Comparison of ENCODE assay signal across 8 cellular contexts in the genomic region with DNA sequence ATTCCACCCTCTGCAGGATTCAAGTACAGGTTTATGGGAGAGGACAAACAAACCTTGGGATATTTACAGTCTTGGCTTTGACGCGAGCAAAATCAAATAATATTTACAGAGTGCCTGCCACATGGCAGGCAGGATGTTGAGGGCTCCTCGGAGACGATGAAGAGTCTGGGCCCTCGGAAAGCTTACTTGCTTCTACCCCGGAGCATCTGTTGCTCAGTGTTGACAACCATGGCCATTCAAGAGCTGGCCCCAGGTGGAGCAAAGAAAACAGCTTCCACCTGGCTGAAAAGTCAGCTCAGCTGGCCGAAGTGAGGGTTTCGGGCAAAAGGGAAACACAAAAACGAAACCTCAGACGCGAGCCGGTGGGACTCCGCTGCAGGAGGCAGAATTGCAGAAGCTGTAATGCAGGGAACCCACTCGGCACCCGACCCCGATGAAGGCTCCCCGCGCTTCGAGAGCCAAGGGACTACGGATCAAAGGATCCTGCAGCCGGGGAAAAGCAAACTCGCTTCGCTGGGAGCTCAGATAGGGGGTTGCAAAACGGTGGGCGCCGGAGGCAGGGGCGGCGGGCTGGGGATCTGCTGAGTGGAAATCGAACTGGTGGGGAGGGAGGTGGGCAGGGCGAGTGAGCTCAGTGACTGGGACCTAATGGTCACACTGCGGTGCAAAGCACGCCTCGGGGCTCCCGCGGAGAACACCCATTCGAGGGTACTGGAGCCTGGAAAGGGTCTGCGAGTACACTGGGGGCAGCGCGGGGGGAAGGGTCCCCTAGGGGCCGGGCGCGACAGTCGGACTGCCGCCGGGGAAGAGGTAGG. TPM values are rescaled to one million over a fixed set of nuclear protein-coding genes. Genes with fewer than 3 reads are reported as not detected.
DNase-seq lines count a peak whose midpoint lies in the region; ATAC-seq and TF ChIP-seq lines count a peak whose summit lies in the region.

No MANE protein-coding gene starts in this region.

- WGBS in heart right ventricle, 2 donors, result 1 to 2% methylated on average over 45 of the region's 45 CpGs
- no CpG with 5 or more reads among the region's 45 CpGs for WGBS in trophoblast cell (ENCODE audit: extremely low coverage, insufficient coverage, insufficient read length)

- peaks cover 33% of the 10 kb centered on the region for H3K36me3 Mint-ChIP-seq in activated naive CD4-positive, alpha-beta T cell treated with anti-CD3 and anti-CD28 coated beads, Interleukin-2, amount 10 ng/mL, durations not matched to agents 7 days and 5 days

- H3K27ac ChIP-seq in heart right ventricle, result peak overlapping the region; percentile 28 to 97 (median 92)
- no peak overlapping the region for H3K27ac ChIP-seq in trophoblast cell (ENCODE audit: low read depth, low read length)

- no peak overlapping the region for H4K12ac ChIP-seq in trophoblast cell (ENCODE audit: low read depth, low read length)

- no peaks in the 10 kb centered on the region for H3K36me3 ChIP-seq in heart right ventricle
- H3K36me3 ChIP-seq in trophoblast cell (ENCODE audit: control insufficient read depth in 1 of 2, insufficient read depth in 2 of 2, low read length in 2 of 2), result no peaks in the 10 kb centered on the region

- H4K91ac ChIP-seq in trophoblast cell (ENCODE audit: low read depth, low read length), result no peak overlapping the region

- H3K4me3 Mint-ChIP-seq in activated naive CD4-positive, alpha-beta T cell treated with anti-CD3 and anti-CD28 coated beads, Interleukin-2, amount 10 ng/mL, durations not matched to agents 7 days and 5 days, result peak overlapping the region; percentile 91

- H3K18ac ChIP-seq in trophoblast cell (ENCODE audit: low read length), result no peak overlapping the region

- ATAC-seq in HG03045 (IDR thresholded peaks at IDR 0.05; ENCODE audit: unreplicated experiment) (peak; percentile 19), heart right ventricle (peak; percentile 8 to 34 (median 17))

- H3K79me1 ChIP-seq in trophoblast cell (ENCODE audit: low read length), result peaks cover 5% of the 10 kb centered on the region

- no peak overlapping the region for H2BK12ac ChIP-seq in trophoblast cell (ENCODE audit: low read length)

- H2AFZ ChIP-seq in trophoblast cell (ENCODE audit: insufficient read depth, low read length, poor library complexity), result peak overlapping the region; percentile 82

- peaks cover 2% of the 10 kb centered on the region for H3K79me2 ChIP-seq in trophoblast cell (ENCODE audit: control insufficient read depth, insufficient read depth, low read length, poor library complexity)

- H3K14ac ChIP-seq in trophoblast cell (ENCODE audit: low read length), result no peak overlapping the region

- peak; percentile 62 for DNase-seq in NK-92 treated with Interleukin-12 subunit alpha and Interleukin-12 subunit beta, amount 100 ng/mL, for 24 hours (lab: John Stamatoyannopoulos, UW)
- DNase-seq in NK-92 (lab: John Stamatoyannopoulos, UW; ENCODE audit: unreplicated experiment) (no peak), OCI-M1 (lab: John Stamatoyannopoulos, UW) (peak; percentile 68), heart right ventricle (peak; percentile 39 to 42), trophoblast cell (peak in 1 of 2 donors; percentile 18), GOT3 (lab: John Stamatoyannopoulos, UW) (no peak)
- peak; percentile 67 for DNase-seq in activated naive CD4-positive, alpha-beta T cell treated with anti-CD3 and anti-CD28 coated beads, Interleukin-2, amount 10 ng/mL, durations not matched to agents 7 days and 5 days

- H3K4me2 ChIP-seq in trophoblast cell (ENCODE audit: low read length), result peak overlapping the region; percentile 88

- H3K27me3 ChIP-seq in heart right ventricle (no peaks in the 10 kb centered on the region), trophoblast cell (ENCODE audit: insufficient read depth, low read length) (no peaks in the 10 kb centered on the region)

- H3K4me1 ChIP-seq in heart right ventricle, result peaks cover 10 to 51% (median 34%) of the 10 kb centered on the region in 9 donors
- peaks cover 2 to 3% of the 10 kb centered on the region in 2 experiments for H3K4me1 ChIP-seq in trophoblast cell (ENCODE audit: control insufficient read depth in 1 of 2, insufficient read depth in 2 of 2, low read length in 2 of 2)

- H3K9ac ChIP-seq in trophoblast cell (ENCODE audit: low read length), result no peak overlapping the region

- H3K4me1 Mint-ChIP-seq in activated naive CD4-positive, alpha-beta T cell treated with anti-CD3 and anti-CD28 coated beads, Interleukin-2, amount 10 ng/mL, durations not matched to agents 7 days and 5 days, result peaks cover 41% of the 10 kb centered on the region

- H2BK120ac ChIP-seq in trophoblast cell (ENCODE audit: insufficient read depth, low read length, poor library complexity), result no peak overlapping the region

- no peak overlapping the region for H2BK5ac ChIP-seq in trophoblast cell (ENCODE audit: low read depth, low read length, poor library complexity)

- H3K4me3 ChIP-seq in heart right ventricle, result peak overlapping the region; percentile 71 to 99 (median 88)
- peak overlapping the region; percentile 80 for H3K4me3 ChIP-seq in trophoblast cell (ENCODE audit: low read depth, low read length)

- no peak overlapping the region for H3K23ac ChIP-seq in trophoblast cell (ENCODE audit: low read length)

- H3K9me3 Mint-ChIP-seq in activated naive CD4-positive, alpha-beta T cell treated with anti-CD3 and anti-CD28 coated beads, Interleukin-2, amount 10 ng/mL, durations not matched to agents 7 days and 5 days, result peaks cover 12% of the 10 kb centered on the region

- H3K27me3 Mint-ChIP-seq in activated naive CD4-positive, alpha-beta T cell treated with anti-CD3 and anti-CD28 coated beads, Interleukin-2, amount 10 ng/mL, durations not matched to agents 7 days and 5 days, result no peaks in the 10 kb centered on the region

- no peak overlapping the region for H4K8ac ChIP-seq in trophoblast cell (ENCODE audit: low read depth, low read length)

- peak overlapping the region; percentile 92 for H3K27ac Mint-ChIP-seq in activated naive CD4-positive, alpha-beta T cell treated with anti-CD3 and anti-CD28 coated beads, Interleukin-2, amount 10 ng/mL, durations not matched to agents 7 days and 5 days

- intact Hi-C loops in heart right ventricle (cut with DNase I), result loop anchor here in 5 of 10 donors (2.0 to 5.0 kb wide), 6 partner anchors 39 to 87 kb away; no protein-coding TSS in a partner anchor

- peaks cover 0 to 14% (median 0%) of the 10 kb centered on the region in 11 donors for H3K9me3 ChIP-seq in heart right ventricle
- H3K9me3 ChIP-seq in trophoblast cell (ENCODE audit: insufficient read depth, low read depth, low read length), result no peaks in the 10 kb centered on the region

- TF ChIP-seq CTCF in heart right ventricle (IDR thresholded peaks at IDR 0.05), result no peak

- CTCF ChIA-PET in activated naive CD4-positive, alpha-beta T cell treated with anti-CD3 and anti-CD28 coated beads, Interleukin-2, amount 10 ng/mL, durations not matched to agents 7 days and 5 days (lab: Charles Lee), result interaction anchor here (0.6 to 2.9 kb wide), 6 partner anchors 11 to 87 kb away, joined by 3 to 13 read pairs (median 4); no protein-coding TSS in a partner anchor

- no peak overlapping the region for H3K4ac ChIP-seq in trophoblast cell (ENCODE audit: low read depth, low read length)

- H2AK5ac ChIP-seq in trophoblast cell (ENCODE audit: low read length), result no peak overlapping the region

RNA-seq across cellular contexts. Expression of a gene that starts 0.8 kb away (rescaled TPM):
- 10 to 100 TPM; 11.6 to 27.9 (median 18.3) TPM for total RNA-seq in heart right ventricle
- 10 to 100 TPM in 1 of 2 donors, 1 to 10 TPM in 1; 3.4 to 14.8 TPM for polyA plus RNA-seq in heart right ventricle
- polyA plus RNA-seq in trophoblast cell (2013), result 0.44 and 0.68 TPM in 2 replicates

Comparison
In these comparisons a context has a peak if more than half of its experiments do, and no peak if none do; other contexts are left out.
1. DNase-seq: peak in NK-92 treated with Interleukin-12 subunit alpha and Interleukin-12 subunit beta, amount 100 ng/mL, for 24 hours (single experiment), OCI-M1 (single experiment), activated naive CD4-positive, alpha-beta T cell treated with anti-CD3 and anti-CD28 coated beads, Interleukin-2, amount 10 ng/mL, durations not matched to agents 7 days and 5 days (single experiment) and heart right ventricle (2 of 2); none in NK-92 (single experiment) and GOT3 (single experiment).